ENCODE assay signal across 1 cellular context in genomic region chr1:170531758-170532657, GRCh38.
TF ChIP-seq lines count a peak whose summit lies in the region.

Gene GORAB (plus strand): TSS chr1:170532166. CDS start chr1:170532224, 58 bp downstream.

TF ChIP-seq in K562, 482 proteins besides CTCF, POLR2A, EP300 and RAD21 (continued from another document and continues in another):
- TF ChIP-seq LARP7 (IDR thresholded peaks at IDR 0.05) (no peak), SRSF1 (IDR thresholded peaks at IDR 0.05; ENCODE audit: low read depth, low read length) (no peak), ZBTB2 (IDR thresholded peaks at IDR 0.05) (peak; percentile 47; the same call in 1 of the 2 replicates), CBFA2T3 (IDR thresholded peaks at IDR 0.05) (no peak), ZNF354B (CRISPR knock-in tag; IDR thresholded peaks at IDR 0.05) (peak; percentile 23; the same call in 1 of the 2 replicates), TGIF2 (CRISPR knock-in tag; IDR thresholded peaks at IDR 0.05) (no peak), ZNF561 (CRISPR knock-in tag; conservative IDR thresholded peaks at IDR 0.05) (no peak), MAFK (IDR thresholded peaks at IDR 0.05; ENCODE audit: low read length) (no peak), POLR3G (IDR thresholded peaks at IDR 0.05; ENCODE audit: extremely low read depth, insufficient read length, insufficient replicate concordance) (no peak), ZNF717 (CRISPR knock-in tag; IDR thresholded peaks at IDR 0.05) (no peak), ZNF655 (CRISPR knock-in tag; IDR thresholded peaks at IDR 0.05) (no peak), MECOM (CRISPR knock-in tag; IDR thresholded peaks at IDR 0.05) (no peak), BRF2 (IDR thresholded peaks at IDR 0.05; ENCODE audit: borderline replicate concordance, insufficient read depth, insufficient read length) (no peak), BRD9 (IDR thresholded peaks at IDR 0.05; ENCODE audit: low read depth, partially characterized antibody) (peak; percentile 75), THAP7 (CRISPR knock-in tag; IDR thresholded peaks at IDR 0.05) (no peak), CTCFL (IDR thresholded peaks at IDR 0.05; ENCODE audit: borderline replicate concordance, insufficient read depth, low read depth, low read length, poor library complexity, severe bottlenecking) (no peak), KHSRP (IDR thresholded peaks at IDR 0.05) (no peak), NCOA1 (IDR thresholded peaks at IDR 0.05; ENCODE audit: low read depth) (0 out of 2 replicates have a peak, but pooled peaks have one; percentile 11), HDAC1 (IDR thresholded peaks at IDR 0.05) (peak in 1 of 2 experiments; percentile 89; a peak in 2 of 4 replicates), ZNF165 (CRISPR knock-in tag; IDR thresholded peaks at IDR 0.05; ENCODE audit: borderline replicate concordance) (no peak), DLX4 (CRISPR knock-in tag; IDR thresholded peaks at IDR 0.05) (no peak), NR2C1 (IDR thresholded peaks at IDR 0.05) (no peak), NR2C1 (tag; IDR thresholded peaks at IDR 0.05) (no peak), MCM5 (IDR thresholded peaks at IDR 0.05; ENCODE audit: low read depth) (no peak), E2F4 (CRISPR knock-in tag; IDR thresholded peaks at IDR 0.05; ENCODE audit: low read depth) (no peak), ZFX (CRISPR knock-in tag; IDR thresholded peaks at IDR 0.05) (peak; percentile 78), ZBTB1 (CRISPR knock-in tag; IDR thresholded peaks at IDR 0.05; ENCODE audit: borderline replicate concordance, low read depth) (no peak), ZKSCAN1 (IDR thresholded peaks at IDR 0.05; ENCODE audit: low read depth, low read length) (no peak), ZNF436 (CRISPR knock-in tag; IDR thresholded peaks at IDR 0.05) (no peak), PHF21A (IDR thresholded peaks at IDR 0.05; ENCODE audit: borderline replicate concordance, low read depth) (peak; percentile 95), PYGO2 (tag; IDR thresholded peaks at IDR 0.05) (no peak), CEBPZ (IDR thresholded peaks at IDR 0.05; ENCODE audit: borderline replicate concordance, low read depth, low read length) (no peak), FOXM1 (IDR thresholded peaks at IDR 0.05; ENCODE audit: low read depth) (no peak), FOXM1 (CRISPR knock-in tag; IDR thresholded peaks at IDR 0.05; ENCODE audit: low read depth) (no peak), CC2D1A (IDR thresholded peaks at IDR 0.05) (peak; percentile 14; the same call in 1 of the 2 replicates), ZNF133 (CRISPR knock-in tag; IDR thresholded peaks at IDR 0.05) (no peak), THRB (CRISPR knock-in tag; conservative IDR thresholded peaks at IDR 0.05) (peak; percentile 44; the same call in 1 of the 2 replicates), RBBP5 (IDR thresholded peaks at IDR 0.05; ENCODE audit: borderline replicate concordance, insufficient read depth, low read length, poor library complexity, severe bottlenecking) (no peak), RUNX1 (IDR thresholded peaks at IDR 0.05; ENCODE audit: low read depth) (no peak), NFXL1 (CRISPR knock-in tag; IDR thresholded peaks at IDR 0.05) (no peak), ZNF830 (CRISPR knock-in tag; IDR thresholded peaks at IDR 0.05) (no peak), CEBPB (tag; IDR thresholded peaks at IDR 0.05) (no peak), ZBTB11 (CRISPR knock-in tag; IDR thresholded peaks at IDR 0.05) (peak in 1 of 3 experiments; percentile 47; a peak in 2 of 6 replicates), ZNF217 (CRISPR knock-in tag; IDR thresholded peaks at IDR 0.05) (no peak), ZBTB12 (CRISPR knock-in tag; IDR thresholded peaks at IDR 0.05) (peak; percentile 40; the same call in 1 of the 2 replicates), ZFP91 (CRISPR knock-in tag; IDR thresholded peaks at IDR 0.05) (no peak)
